In the genomic region with DNA sequence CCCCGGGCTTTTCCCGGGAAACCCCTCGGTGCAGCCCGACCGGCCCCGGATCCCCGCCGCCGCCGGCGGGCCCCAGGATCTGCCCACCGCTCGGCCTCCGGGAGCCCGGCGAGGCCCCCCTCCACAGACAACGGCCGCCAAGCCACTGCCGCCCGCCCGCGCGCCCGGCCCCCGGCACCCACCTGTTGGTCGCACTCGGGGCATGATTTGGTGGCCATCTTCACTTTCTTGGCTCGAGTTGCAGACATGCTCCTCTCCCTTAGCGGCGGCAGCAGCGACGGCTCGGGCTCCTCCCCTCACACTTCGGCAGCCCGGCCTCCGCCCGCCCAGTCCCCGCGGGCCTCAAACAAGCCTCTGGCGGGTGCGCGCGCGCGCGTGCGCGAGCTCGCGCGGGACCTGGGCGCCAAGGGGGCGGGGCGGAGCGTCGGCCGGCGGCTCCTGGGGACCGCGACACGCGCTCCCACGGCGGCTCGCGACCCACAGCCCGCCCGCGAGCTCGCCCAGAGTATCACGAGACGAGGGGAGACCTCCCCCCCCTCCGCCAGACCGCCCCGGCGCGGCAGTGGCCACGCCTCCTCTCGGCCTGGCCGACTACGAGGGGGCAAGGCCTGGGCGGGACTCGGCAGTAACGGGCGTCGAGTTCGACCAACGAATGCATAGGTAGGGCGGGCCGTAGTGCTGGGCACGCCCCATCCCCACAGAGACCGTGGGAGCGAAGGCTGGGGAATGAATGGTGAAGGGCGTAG, we compare ENCODE assay signal across 8 cellular contexts. TPM values are rescaled to one million over a fixed set of nuclear protein-coding genes. Genes with fewer than 3 reads are reported as not detected.
A peak's percentile ranks its signal among the peaks of the same experiment; 100 is the strongest.
DNase-seq lines count a peak whose midpoint lies in the region; ATAC-seq and TF ChIP-seq lines count a peak whose summit lies in the region.

TSS of gene C16orf87 (minus strand) at position 279 of the 746 bp plus-strand sequence. CDS start at position 248, 31 bp downstream.

- no peaks in the 10 kb centered on the region for H3K36me3 ChIP-seq in psoas muscle (ENCODE audit: insufficient read depth in 1 of 2, low read depth in 1 of 2)
- no peaks in the 10 kb centered on the region for H3K36me3 ChIP-seq in uterus

- TF ChIP-seq POLR2A in uterus (IDR thresholded peaks at IDR 0.05), result peak; percentile 64 to 66

- H3K27me3 ChIP-seq in psoas muscle (ENCODE audit: insufficient read depth in 3 of 3, low read length in 2 of 3) (no peaks in the 10 kb centered on the region), uterus (no peaks in the 10 kb centered on the region)

- peak; percentile 94 for DNase-seq in GM13976 (ENCODE audit: low spot score)
- peak; percentile 60 for DNase-seq in NCI-H146 treated with DMSO at 0.1 percent for 48 hours (lab: John Stamatoyannopoulos, UW; ENCODE audit: unreplicated experiment)
- peak; percentile 91 for DNase-seq in amniotic epithelial cell (ENCODE audit: low read depth)
- DNase-seq in left ventricle myocardium superior, result peak; percentile 96
- peak; percentile 94 to 97 for DNase-seq in psoas muscle
- DNase-seq in uterus, result peak; percentile 89 to 92

- peak within 1 kb of the TSS; percentile 96 for H3K27ac ChIP-seq in psoas muscle
- peak within 1 kb of the TSS; percentile 90 to 93 for H3K27ac ChIP-seq in uterus

- H3K4me3 ChIP-seq in psoas muscle, result peak within 1 kb of the TSS; percentile 98
- peak within 1 kb of the TSS; percentile 45 to 86 for H3K4me3 ChIP-seq in uterus

- intact Hi-C loops in T-helper 1 cell treated with Interleukin-12 subunit alpha and Interleukin-12 subunit beta and Interleukin-4 antibody, amounts not matched to agents 30 ng/mL and 1 ng/mL, for 36 hours (cut with micrococcal nuclease), result loop anchor here (1.0 kb wide), 9 partner anchors 42 to 1554 kb away; partner anchors contain the start of genes DNAJA2, GPT2, ORC6 and SHCBP1
- intact Hi-C loops in left ventricle myocardium superior (cut with micrococcal nuclease), result no loop called here
- intact Hi-C loops in psoas muscle (cut with DNase I), result no loop called here
- intact Hi-C loops in uterus (cut with DNase I; ENCODE audit: low total_unique reads), result no loop called here

- TF ChIP-seq CTCF in GM13976 (IDR thresholded peaks at IDR 0.05; ENCODE audit: borderline replicate concordance, control extremely low read depth, extremely low read depth, insufficient read depth, missing control alignments) (no peak), psoas muscle (IDR thresholded peaks at IDR 0.05) (no peak), uterus (IDR thresholded peaks at IDR 0.05) (no peak)

- H3K4me1 ChIP-seq in psoas muscle (peaks cover 13% of the 10 kb centered on the region), uterus (peaks cover 0 to 13% of the 10 kb centered on the region in 2 donors)

- 0 to 1% (median 1%) methylated on average over 43 to 94 of the region's 94 CpGs for WGBS in psoas muscle, 3 donors

- ATAC-seq in HG02870 (IDR thresholded peaks at IDR 0.05; ENCODE audit: unreplicated experiment) (peak; percentile 92), left ventricle myocardium superior (peak; percentile 95), psoas muscle (peak; percentile 91 to 96 (median 93))

- in situ Hi-C loops in GM13976 (cut with MboI; ENCODE audit: low sequenced_read_pairs, unreplicated experiment), result no loop called here

- H3K9me3 ChIP-seq in psoas muscle, result no peaks in the 10 kb centered on the region
- H3K9me3 ChIP-seq in uterus, result no peaks in the 10 kb centered on the region

RNA-seq across cellular contexts. Expression of gene C16orf87, which starts in this region (rescaled TPM):
- total RNA-seq in T-helper 1 cell treated with Interleukin-12 subunit alpha and Interleukin-12 subunit beta and Interleukin-4 antibody, amounts not matched to agents 30 ng/mL and 1 ng/mL, for 36 hours, result 18.9 and 21.0 TPM in 2 replicates
- total RNA-seq in left ventricle myocardium superior (15.2 TPM), psoas muscle (10 to 100 TPM; 18.2 to 29.4 (median 24.4) TPM), uterus (10 to 100 TPM in 1 of 4 donors, 1 to 10 TPM in 2, under 1 TPM in 1; under 0.01 to 20.1 (median 5.5) TPM)
- polyA plus RNA-seq in psoas muscle, result 10 to 100 TPM in 1 of 3 donors, 1 to 10 TPM in 2; 5.8 to 23.4 (median 8.1) TPM

Comparison
In these comparisons a context has a peak if more than half of its experiments do, and no peak if none do; other contexts are left out.
1. Peak in every context shown above with its lines: DNase-seq, ATAC-seq, H3K4me3 ChIP-seq and H3K27ac ChIP-seq.